In the genomic region with DNA sequence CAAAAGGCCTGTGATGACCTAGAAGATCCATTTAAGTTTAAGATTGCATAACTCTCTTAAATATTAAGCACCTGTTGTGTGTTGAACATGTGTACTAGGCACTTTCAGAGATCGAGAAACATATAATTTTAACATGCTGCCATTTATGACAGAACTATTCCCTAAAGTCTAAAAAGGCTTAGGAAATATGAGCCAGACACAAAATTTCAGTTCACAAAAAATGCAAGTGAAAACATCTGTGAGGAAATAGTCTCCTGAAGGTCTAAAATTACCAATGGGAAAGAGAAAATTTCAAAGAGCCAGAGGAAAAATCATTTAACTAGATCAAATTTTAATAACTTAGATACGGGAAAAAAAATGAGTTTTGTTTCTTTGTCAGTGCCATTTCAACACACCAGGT, we compare ENCODE assay signal across 27 cellular contexts.
"Had no signal": no experiment of that assay in that cellular context is flagged by ENCODE, and none has a peak within 500 bp of the region (broad histone marks: within the 10 kb centered on the region; RNA-seq: fewer than 3 reads in every experiment).

No MANE protein-coding gene starts in this region.

- DNase-seq: activated CD4-positive, alpha-beta memory T cell treated with anti-CD3 and anti-CD28 coated beads for 36 hours; activated CD4-positive, alpha-beta T cell treated with anti-CD3 and anti-CD28 coated beads for 48 hours; activated CD8-positive, alpha-beta memory T cell treated with anti-CD3 and anti-CD28 coated beads, Interleukin-2, amount 50 U/mL, for 4 hours; activated gamma-delta T cell treated with Interleukin-2 at 50 U/mL for 16 hours; activated T-cell treated with anti-CD3 and anti-CD28 coated beads, Interleukin-2, amount 50 U/mL, for 24 hours; anterior cingulate cortex; effector CD8-positive, alpha-beta T cell; foreskin keratinocyte; heart right ventricle; naive thymus-derived CD8-positive, alpha-beta T cell; occipital lobe; right cardiac atrium; stimulated activated CD4-positive, alpha-beta T cell treated with anti-CD3 and anti-CD28 coated beads, Interleukin-4, amount 100 ng/mL, for 1 hour; stimulated activated naive CD8-positive, alpha-beta T cell treated with anti-CD3 and anti-CD28 coated beads, Interleukin-15, Interleukin-2, amounts not matched to agents 100 U/mL and 50 U/mL, for 24 hours; T-helper 17 cell; T1000; testis; trophoblast cell; WERI-Rb-1 had no signal

- H3K9me3 ChIP-seq: testis had no signal

- H3K9me3 Mint-ChIP-seq: activated CD4-positive, alpha-beta memory T cell treated with anti-CD3 and anti-CD28 coated beads for 36 hours; activated naive CD4-positive, alpha-beta T cell treated with anti-CD3 and anti-CD28 coated beads, Interleukin-2, amount 50 U/mL, for 24 hours; activated T-cell treated with anti-CD3 and anti-CD28 coated beads, Interleukin-2, amount 50 U/mL, for 24 hours; central memory CD8-positive, alpha-beta T cell; naive thymus-derived CD8-positive, alpha-beta T cell had no signal

- H3K4me3 ChIP-seq: heart right ventricle, neural progenitor cell, testis had no signal

- H3K4me1 ChIP-seq: neural progenitor cell, testis had no signal

- H3K27me3 ChIP-seq: foreskin keratinocyte, heart right ventricle, neural progenitor cell, testis had no signal

- H3K27me3 Mint-ChIP-seq: activated CD4-positive, alpha-beta memory T cell treated with anti-CD3 and anti-CD28 coated beads for 36 hours; activated naive CD4-positive, alpha-beta T cell treated with anti-CD3 and anti-CD28 coated beads, Interleukin-2, amount 50 U/mL, for 24 hours; activated T-cell treated with anti-CD3 and anti-CD28 coated beads, Interleukin-2, amount 50 U/mL, for 24 hours; central memory CD8-positive, alpha-beta T cell; naive thymus-derived CD8-positive, alpha-beta T cell; T-helper 17 cell had no signal

- ATAC-seq: activated CD4-positive, CD25-positive, alpha-beta regulatory T cell treated with anti-CD3 and anti-CD28 coated beads, Interleukin-2, amount 50 U/mL, for 24 hours; foreskin keratinocyte; naive thymus-derived CD8-positive, alpha-beta T cell; right cardiac atrium; stimulated activated naive CD8-positive, alpha-beta T cell treated with anti-CD3 and anti-CD28 coated beads, Interleukin-15, Interleukin-2, amounts not matched to agents 100 U/mL and 50 U/mL, for 24 hours; T-helper 17 cell had no signal

- H3K27ac ChIP-seq: foreskin keratinocyte, heart right ventricle, neural progenitor cell, testis, WERI-Rb-1 had no signal

- H3K27ac Mint-ChIP-seq: activated CD4-positive, alpha-beta memory T cell treated with anti-CD3 and anti-CD28 coated beads for 36 hours; activated naive CD4-positive, alpha-beta T cell treated with anti-CD3 and anti-CD28 coated beads, Interleukin-2, amount 50 U/mL, for 24 hours; activated T-cell treated with anti-CD3 and anti-CD28 coated beads, Interleukin-2, amount 50 U/mL, for 24 hours; mesothelial cell of epicardium; naive thymus-derived CD8-positive, alpha-beta T cell; neural progenitor cell; T-helper 17 cell had no signal

- H3K4me2 ChIP-seq: neural progenitor cell had no signal

- H3K4me3 Mint-ChIP-seq: activated CD4-positive, alpha-beta memory T cell treated with anti-CD3 and anti-CD28 coated beads for 36 hours; activated naive CD4-positive, alpha-beta T cell treated with anti-CD3 and anti-CD28 coated beads, Interleukin-2, amount 50 U/mL, for 24 hours; activated T-cell treated with anti-CD3 and anti-CD28 coated beads, Interleukin-2, amount 50 U/mL, for 24 hours; central memory CD8-positive, alpha-beta T cell; mesothelial cell of epicardium; naive thymus-derived CD8-positive, alpha-beta T cell; neural progenitor cell; T-helper 17 cell had no signal

- FAIRE-seq: bronchial epithelial cell, colon, endometrium had no signal

- H3K9ac ChIP-seq: neural progenitor cell had no signal

- H2AFZ ChIP-seq: neural progenitor cell had no signal

- H3K4me1 Mint-ChIP-seq: central memory CD8-positive, alpha-beta T cell; neural progenitor cell; T-helper 17 cell had no signal
